ENCODE assay signal across 21 cellular contexts in the genomic region with DNA sequence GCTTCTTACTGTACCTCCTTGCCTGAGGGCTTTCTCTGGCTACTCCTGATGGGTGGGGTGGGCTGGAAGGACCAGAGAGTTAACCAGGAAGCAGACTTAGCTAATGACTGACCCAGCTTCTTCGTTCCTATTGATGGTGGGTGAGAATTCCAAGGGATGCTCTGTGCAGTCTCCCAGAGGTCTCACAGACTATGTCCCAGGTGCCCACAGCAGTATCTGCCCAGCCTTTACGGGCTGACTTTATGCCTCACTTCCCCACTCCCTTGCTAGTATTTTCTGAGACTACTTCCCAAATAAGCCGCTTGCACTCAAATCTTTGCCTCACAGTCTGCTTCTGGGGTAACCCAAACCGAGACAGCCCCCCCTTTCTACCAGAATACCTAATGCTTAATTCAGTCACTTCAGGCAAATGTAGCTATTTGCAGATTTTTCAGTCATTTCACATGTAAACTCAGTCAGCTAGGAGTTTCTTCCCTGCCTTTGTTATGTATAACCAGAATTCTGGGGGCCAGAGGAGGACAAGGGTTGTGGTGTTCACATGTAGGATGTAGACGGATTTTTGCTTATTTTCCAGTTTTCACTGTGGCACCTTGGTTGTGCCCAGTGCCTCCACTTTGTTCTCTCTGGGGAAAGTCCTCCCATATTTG. TPM values are rescaled to one million over a fixed set of nuclear protein-coding genes. Genes with fewer than 3 reads are reported as not detected.
DNase-seq lines count a peak whose midpoint lies in the region; ATAC-seq, FAIRE-seq and TF ChIP-seq lines count a peak whose summit lies in the region.
"Had no signal": no experiment of that assay in that cellular context is flagged by ENCODE, and none has a peak within 500 bp of the region (broad histone marks: within the 10 kb centered on the region; RNA-seq: fewer than 3 reads in every experiment).

No MANE protein-coding gene starts in this region.

- peak; percentile 53 for ATAC-seq in GM23338

- TF ChIP-seq CTCF in GM23338 (conservative IDR thresholded peaks at IDR 0.05; ENCODE audit: low read depth in 2 of 2) (no peak), H1 (IDR thresholded peaks at IDR 0.05; ENCODE audit: control extremely low read depth in 1 of 3, insufficient read depth in 1 of 3, low read depth in 1 of 3, low read length in 3 of 3) (no peak)

- peaks cover 5% of the 10 kb centered on the region for H3K27me3 Mint-ChIP-seq in GM23338 (ENCODE audit: insufficient read depth, low read depth, poor library complexity)
- peaks cover 0 to 4% (median 2%) of the 10 kb centered on the region in 3 donors for H3K27me3 Mint-ChIP-seq in immature natural killer cell (ENCODE audit: low read depth in 3 of 3)

- peak overlapping the region; percentile 87; the same call in 1 of the 2 replicates for H2BK12ac ChIP-seq in H1 (ENCODE audit: low read depth, low read length)

- WGBS in HUES64, result 39% methylated on average over 5 of the region's 5 CpGs
- WGBS in H1 (ENCODE audit: extremely low coverage in 1 of 2, insufficient coverage in 1 of 2, insufficient read length in 1 of 2, insufficient replicate concordance in 2 of 2, low coverage in 1 of 2, low lambda C conversion rate in 2 of 2, missing lambda C conversion rate in 1 of 2), 2 experiments, result 55% methylated on average over 5 of the region's 5 CpGs; no CpG with 5 or more reads in 1 of the 2 experiments

- POLR2A ChIA-PET in H1 (lab: Charles Lee; ENCODE audit: partially characterized antibody), result no interaction called here

- H3K36me3 ChIP-seq in GM23338 (ENCODE audit: insufficient read depth) (no peaks in the 10 kb centered on the region), HUES64 (ENCODE audit: insufficient read depth, low read length) (no peaks in the 10 kb centered on the region), H1 (ENCODE audit: control insufficient read depth in 2 of 4, insufficient read depth in 4 of 4, low read length in 3 of 4) (no peaks in the 10 kb centered on the region), iPS-20b (ENCODE audit: insufficient read depth, low read depth, low read length) (no peaks in the 10 kb centered on the region), Karpas-422 (ENCODE audit: insufficient read depth, low read length) (no peaks in the 10 kb centered on the region)
- H3K36me3 ChIP-seq: BE2C had no signal

- H3K79me2 ChIP-seq in GM23338 (replicated peaks; ENCODE audit: insufficient read depth) (no peaks in the 10 kb centered on the region), H1 (ENCODE audit: control insufficient read depth in 1 of 2, insufficient read depth in 2 of 2, low read length in 2 of 2) (no peaks in the 10 kb centered on the region), Karpas-422 (ENCODE audit: low read length) (no peaks in the 10 kb centered on the region)

- no peak overlapping the region for H3K56ac ChIP-seq in H1 (replicated peaks; ENCODE audit: insufficient read length, low read depth, low read length)

- intact Hi-C loops in head of caudate nucleus (cut with DNase I), result no loop called here

- H4K8ac ChIP-seq in H1 (ENCODE audit: extremely low read depth, insufficient read depth, low read length), result no peak overlapping the region

- no peak for TF ChIP-seq RAD21 in H1 (IDR thresholded peaks at IDR 0.05 in 1 of 2, conservative IDR thresholded peaks at IDR 0.05 in 1 of 2; ENCODE audit: low read depth in 2 of 2, low read length in 2 of 2)

- H3K9me3 ChIP-seq in HUES64 (ENCODE audit: insufficient read depth, low read depth, low read length), result no peaks in the 10 kb centered on the region
- no peaks in the 10 kb centered on the region for H3K9me3 ChIP-seq in H1 (ENCODE audit: insufficient read depth in 2 of 2, low read depth in 1 of 2, low read length in 1 of 2)
- no peaks in the 10 kb centered on the region for H3K9me3 ChIP-seq in iPS-20b (ENCODE audit: insufficient read depth, low read depth, low read length)
- H3K9me3 ChIP-seq in Karpas-422 (ENCODE audit: low read length), result no peaks in the 10 kb centered on the region
- H3K9me3 ChIP-seq: BE2C had no signal

- H2AFZ ChIP-seq in GM23338 (peak overlapping the region; percentile 95), H1 (ENCODE audit: low read length) (peak overlapping the region; percentile 74), Karpas-422 (ENCODE audit: low read length) (no peak overlapping the region)

- 0 out of 2 replicates have a peak overlapping the region, but pooled peaks have one; percentile 11 for H2AK5ac ChIP-seq in H1 (ENCODE audit: low read depth, low read length)

- H2BK20ac ChIP-seq in H1 (ENCODE audit: low read length), result peak overlapping the region; percentile 77; the same call in 1 of the 2 replicates

- no peaks in the 10 kb centered on the region for H3K9me3 Mint-ChIP-seq in GM23338
- H3K9me3 Mint-ChIP-seq in immature natural killer cell, result no peaks in the 10 kb centered on the region

- H2BK5ac ChIP-seq in H1 (ENCODE audit: low read depth, low read length), result peak overlapping the region; percentile 77; the same call in 1 of the 2 replicates

- H4K91ac ChIP-seq in H1 (replicated peaks; ENCODE audit: insufficient read length, low read length), result peak overlapping the region; percentile 29

- H3K18ac ChIP-seq in H1 (ENCODE audit: extremely low read depth, low read length), result peak overlapping the region; percentile 55

- H3K9me2 ChIP-seq in GM23338 (ENCODE audit: insufficient read depth) (peaks cover 19% of the 10 kb centered on the region; the same call in 1 of the 2 replicates), Karpas-422 (replicated peaks; ENCODE audit: insufficient read depth, low read length) (no peaks in the 10 kb centered on the region)

- H3K4ac ChIP-seq in H1 (replicated peaks; ENCODE audit: insufficient read length, low read depth, low read length), result no peak overlapping the region

- H3K23me2 ChIP-seq in H1 (ENCODE audit: low read depth, low read length), result no peaks in the 10 kb centered on the region

- H3K36me3 Mint-ChIP-seq in GM23338 (ENCODE audit: low read depth) (no peaks in the 10 kb centered on the region), immature natural killer cell (no peaks in the 10 kb centered on the region)
- H3K36me3 Mint-ChIP-seq: CD14-positive monocyte; CD4-positive, alpha-beta memory T cell had no signal

- H3K9ac ChIP-seq in HUES64 (ENCODE audit: low read depth, low read length), result no peak overlapping the region
- H3K9ac ChIP-seq in H1 (replicated peaks in 1 of 4; ENCODE audit: extremely low read depth in 1 of 4, low read depth in 3 of 4, low read length in 3 of 4), result 0 out of 7 replicates have a peak overlapping the region, but pooled peaks of 1 of the 4 experiments have one; percentile 8
- H3K9ac ChIP-seq in iPS-20b (ENCODE audit: low read depth, low read length), result peak overlapping the region; percentile 24; the same call in 1 of the 2 replicates
- H3K9ac ChIP-seq in Karpas-422 (ENCODE audit: low read length), result no peak overlapping the region
- H3K9ac ChIP-seq: KMS-11 had no signal

- no peaks in the 10 kb centered on the region for H3K79me1 ChIP-seq in H1 (ENCODE audit: low read depth, low read length)

- no peak overlapping the region for H2BK15ac ChIP-seq in H1 (ENCODE audit: low read length)

- H3K23ac ChIP-seq in H1 (ENCODE audit: insufficient read length), result no peak overlapping the region

- H3K27ac Mint-ChIP-seq in GM23338 (no peak overlapping the region), immature natural killer cell (no peak overlapping the region)
- H3K27ac Mint-ChIP-seq: CD4-positive, alpha-beta memory T cell had no signal

- H3K4me1 ChIP-seq in GM23338 (ENCODE audit: insufficient read depth) (peaks cover 43% of the 10 kb centered on the region), HUES64 (ENCODE audit: insufficient read depth, low read length) (peaks cover 30% of the 10 kb centered on the region), H1 (replicated peaks in 1 of 4; ENCODE audit: control insufficient read depth in 3 of 4, insufficient read depth in 4 of 4, low read length in 3 of 4) (peaks cover 6 to 13% (median 8%) of the 10 kb centered on the region in 4 experiments; a peak in 5 of 7 replicates), iPS-20b (ENCODE audit: insufficient read depth, low read length) (peaks cover 23% of the 10 kb centered on the region), Karpas-422 (ENCODE audit: low read length) (peaks cover 17% of the 10 kb centered on the region)
- H3K4me1 ChIP-seq: BE2C had no signal

- no peaks in the 10 kb centered on the region for H3F3A ChIP-seq in GM23338 (replicated peaks; ENCODE audit: low read depth)

- TF ChIP-seq EP300 in H1 (IDR thresholded peaks at IDR 0.05; ENCODE audit: borderline replicate concordance in 1 of 2, low read depth in 2 of 2, low read length in 2 of 2), result no peak

- H3K14ac ChIP-seq in H1 (ENCODE audit: insufficient read length), result no peak overlapping the region

- H4K5ac ChIP-seq in H1 (ENCODE audit: insufficient read length, low read depth, low read length), result no peak overlapping the region

- CTCF ChIA-PET in H1 (lab: Charles Lee; ENCODE audit: partially characterized antibody), result no interaction called here

- no peak for TF ChIP-seq POLR2A in H1 (IDR thresholded peaks at IDR 0.05; ENCODE audit: control extremely low read depth in 1 of 2, low read depth in 2 of 2, low read length in 2 of 2)

- H3K4me3 Mint-ChIP-seq in GM23338 (peak overlapping the region; percentile 16; the same call in 2 of the 3 replicates), immature natural killer cell (peak overlapping the region in 1 of 5 donors; percentile 36)
- H3K4me3 Mint-ChIP-seq: CD4-positive, alpha-beta memory T cell had no signal

- H3K4me1 Mint-ChIP-seq in GM23338, result peaks cover 42% of the 10 kb centered on the region
- peaks cover 48 to 55% of the 10 kb centered on the region in 2 donors for H3K4me1 Mint-ChIP-seq in immature natural killer cell
- H3K4me1 Mint-ChIP-seq: CD14-positive monocyte had no signal

- no peak for FAIRE-seq in H1 (lab: Jason Lieb, UNC)
- FAIRE-seq: A204.1 had no signal

- DNase-seq in GM23338 (ENCODE audit: low spot score) (peak; percentile 24), H1 (ENCODE audit: low read depth in 1 of 2, low spot score in 2 of 2) (no peak), immature natural killer cell (no peak), Karpas-422 (no peak), head of caudate nucleus (no peak), HPDE6-E6E7 (ENCODE audit: extremely low spot score) (no peak)
- DNase-seq: ACHN; BE2C; CD4-positive, alpha-beta memory T cell; DMS153; DMS79; GDM1; HCEC 1CT had no signal

- H3K27ac ChIP-seq in GM23338 (ENCODE audit: low read depth) (peak overlapping the region; percentile 60; the same call in 1 of the 2 replicates), HUES64 (ENCODE audit: low read depth, low read length) (peak overlapping the region; percentile 58; the same call in 1 of the 2 replicates), H1 (ENCODE audit: low read depth, low read length) (no peak overlapping the region), iPS-20b (ENCODE audit: low read length) (no peak overlapping the region), Karpas-422 (ENCODE audit: low read length) (no peak overlapping the region)
- H3K27ac ChIP-seq: KMS-11 had no signal

- no peaks in the 10 kb centered on the region for H3K27me3 ChIP-seq in GM23338 (ENCODE audit: insufficient read depth)
- H3K27me3 ChIP-seq in HUES64 (ENCODE audit: insufficient read depth, low read length), result no peaks in the 10 kb centered on the region
- H3K27me3 ChIP-seq in H1 (replicated peaks in 1 of 4; ENCODE audit: control insufficient read depth in 3 of 4, extremely low read depth in 1 of 4, insufficient read depth in 3 of 4, low read length in 3 of 4), result no peaks in the 10 kb centered on the region
- no peaks in the 10 kb centered on the region for H3K27me3 ChIP-seq in iPS-20b (ENCODE audit: insufficient read depth, low read length)
- no peaks in the 10 kb centered on the region for H3K27me3 ChIP-seq in Karpas-422 (ENCODE audit: low read length)

- peak overlapping the region; percentile 24 for H2BK120ac ChIP-seq in H1 (replicated peaks; ENCODE audit: low read depth, low read length)

- no peaks in the 10 kb centered on the region for H4K20me1 ChIP-seq in GM23338 (replicated peaks; ENCODE audit: insufficient read depth)
- H4K20me1 ChIP-seq in H1 (replicated peaks in 1 of 2; ENCODE audit: control insufficient read depth in 1 of 2, insufficient read depth in 2 of 2, low read length in 2 of 2), result no peaks in the 10 kb centered on the region
- no peaks in the 10 kb centered on the region for H4K20me1 ChIP-seq in Karpas-422 (ENCODE audit: insufficient read depth, low read depth, low read length)

- H3K4me3 ChIP-seq in GM23338 (peak overlapping the region; percentile 39), HUES64 (ENCODE audit: low read length) (no peak overlapping the region), H1 (ENCODE audit: extremely low read depth in 1 of 4, insufficient read depth in 2 of 4, low read depth in 3 of 4, low read length in 4 of 4) (peak overlapping the region in 2 of 4 experiments; percentile 7 to 25; a peak in 2 of 8 replicates), iPS-20b (ENCODE audit: low read length) (peak overlapping the region; percentile 43), Karpas-422 (ENCODE audit: low read length) (no peak overlapping the region)

- peak overlapping the region; percentile 71 for H3K4me2 ChIP-seq in GM23338
- peak overlapping the region; percentile 53 to 64; a peak in 3 of 4 replicates for H3K4me2 ChIP-seq in H1 (ENCODE audit: insufficient read depth in 1 of 2, low read depth in 2 of 2, low read length in 2 of 2)
- H3K4me2 ChIP-seq in Karpas-422 (ENCODE audit: low read depth, low read length, poor library complexity, severe bottlenecking), result no peak overlapping the region
- H3K4me2 ChIP-seq: KMS-11 had no signal

RNA-seq across cellular contexts. Expression of gene PROKR2, which starts 51.3 kb away (rescaled TPM):
- 2.1 and 5.9 TPM in 2 replicates for total RNA-seq in GM23338 (2014; rRNA removed; shearing (Covaris generic))
- polyA plus RNA-seq in GM23338 (2016; fragmentation: Nextera tagmentation; extraction: Ambion mirVana) (1.8 and 1.9 TPM in 2 replicates), H1 (2011; rRNA removed) (7.7 and 9.5 TPM in 2 replicates), immature natural killer cell (not detected)
- 1.00 TPM for polyA plus RNA-seq in HUES64 (2013, experiment 1 of 2)
- 0.51 TPM for polyA plus RNA-seq in HUES64 (2013, experiment 2 of 2)
- 2.6 and 3.3 TPM in 2 replicates for total RNA-seq in H1 (2021; fragmentation: NEBNext Ultra II Directional; extraction: Animal tissue kit (Norgen Biotek cat#: 25700))
- polyA plus RNA-seq in H1 (2011; cell fraction: cytosol; rRNA removed), result 5.0 TPM
- 6.4 TPM for polyA plus RNA-seq in H1 (2011; cell fraction: nucleus; rRNA removed)
- polyA plus RNA-seq in H1 (2012, experiment 1 of 2), result 1.8 to 3.8 TPM (median 2.3 TPM) in 4 replicates
- polyA plus RNA-seq in H1 (2012, experiment 2 of 2), result 0.21 TPM
- polyA plus RNA-seq in H1 (2013, experiment 1 of 2), result 2.7 TPM
- polyA plus RNA-seq in H1 (2013, experiment 2 of 2), result 2.2 TPM
- 19.9 and 31.2 TPM in 2 replicates for polyA minus RNA-seq in H1 (2011; rRNA and poly(A)+ RNA removed)
- polyA minus RNA-seq in H1 (2011; cell fraction: cytosol; rRNA and poly(A)+ RNA removed), result 5.4 TPM
- polyA minus RNA-seq in H1 (2011; cell fraction: nucleus; rRNA and poly(A)+ RNA removed), result 4.3 TPM
- total RNA-seq in Karpas-422 (2014; rRNA removed; shearing (Covaris generic); ENCODE audit: low replicate concordance), result not detected in 2 replicates
- total RNA-seq: CD4-positive, alpha-beta memory T cell; Daoy; H4; HT1080 had no signal
- polyA plus RNA-seq: CD14-positive monocyte; CD4-positive, alpha-beta memory T cell had no signal

Comparison
In these comparisons a context has a peak if more than half of its experiments do, and no peak if none do; other contexts are left out.
1. H3K27ac ChIP-seq: peak in GM23338 (single experiment) and HUES64 (single experiment); none in H1 (single experiment), iPS-20b (single experiment) and Karpas-422 (single experiment).
2. H3K4me3 ChIP-seq: peak in GM23338 (single experiment) and iPS-20b (single experiment); none in HUES64 (single experiment) and Karpas-422 (single experiment).